ENCODE assay signal across 27 cellular contexts in genomic region chr1:74328851-74329250, GRCh38.
"Had no signal": no experiment of that assay in that cellular context is flagged by ENCODE, and none has a peak within 500 bp of the region (broad histone marks: within the 10 kb centered on the region; RNA-seq: fewer than 3 reads in every experiment).

No MANE protein-coding gene starts in this region.

- H3K4me2 ChIP-seq: hepatocyte had no signal

- DNase-seq: activated B cell treated with CpG ODN at 0.5 μM for 24 hours; activated CD4-positive, alpha-beta T cell treated with anti-CD3 and anti-CD28 coated beads for 48 hours; activated CD4-positive, alpha-beta T cell treated with anti-CD3 and anti-CD28 coated beads, Interleukin-2, amount 50 U/mL, for 1 hour; activated CD4-positive, alpha-beta T cell treated with anti-CD3 and anti-CD28 coated beads, Interleukin-2, amount 50 U/mL, for 48 hours; activated CD8-positive, alpha-beta memory T cell treated with anti-CD3 and anti-CD28 coated beads for 24 hours; activated CD8-positive, alpha-beta T cell treated with anti-CD3 and anti-CD28 coated beads for 36 hours; activated effector memory CD4-positive, alpha-beta T cell treated with Interleukin-2 at 50 U/mL for 16 hours; activated gamma-delta T cell treated with Interleukin-2 at 50 U/mL for 16 hours; activated naive CD4-positive, alpha-beta T cell treated with anti-CD3 and anti-CD28 coated beads, Interleukin-2, amount 50 U/mL, for 16 hours; activated naive CD4-positive, alpha-beta T cell treated with Interleukin-2 at 50 U/mL for 16 hours; activated T-cell treated with anti-CD3 and anti-CD28 coated beads, Interleukin-2, amount 50 U/mL, for 4 hours; amniotic stem cell; anterior cingulate cortex; brain microvascular endothelial cell; dorsolateral prefrontal cortex; effector memory CD4-positive, alpha-beta T cell; endodermal cell; foreskin fibroblast; glutamatergic neuron; heart left ventricle; T1000; WERI-Rb-1 had no signal

- H3K9me3 ChIP-seq: heart left ventricle had no signal

- H2AFZ ChIP-seq: hepatocyte had no signal

- H3K4me3 ChIP-seq: coronary artery, dorsolateral prefrontal cortex, heart left ventricle, hepatocyte had no signal

- H3K27me3 ChIP-seq: brain microvascular endothelial cell, dorsolateral prefrontal cortex, heart left ventricle, hepatocyte had no signal

- H3K79me2 ChIP-seq: hepatocyte had no signal

- H3K36me3 ChIP-seq: brain microvascular endothelial cell, WERI-Rb-1 had no signal

- H3K27ac ChIP-seq: brain microvascular endothelial cell, coronary artery, dorsolateral prefrontal cortex, heart left ventricle, hepatocyte, WERI-Rb-1 had no signal

- ATAC-seq: activated CD4-positive, CD25-positive, alpha-beta regulatory T cell treated with anti-CD3 and anti-CD28 coated beads, Interleukin-2, amount 50 U/mL, for 24 hours; activated CD8-positive, alpha-beta T cell treated with anti-CD3 and anti-CD28 coated beads for 36 hours; activated T-cell treated with anti-CD3 and anti-CD28 coated beads, Interleukin-2, amount 50 U/mL, for 4 hours; activated T-helper 17 cell treated with anti-CD3 and anti-CD28 coated beads, Interleukin-2, amount 50 U/mL, for 72 hours; esophagus mucosa; heart left ventricle had no signal
